In the genomic region with DNA sequence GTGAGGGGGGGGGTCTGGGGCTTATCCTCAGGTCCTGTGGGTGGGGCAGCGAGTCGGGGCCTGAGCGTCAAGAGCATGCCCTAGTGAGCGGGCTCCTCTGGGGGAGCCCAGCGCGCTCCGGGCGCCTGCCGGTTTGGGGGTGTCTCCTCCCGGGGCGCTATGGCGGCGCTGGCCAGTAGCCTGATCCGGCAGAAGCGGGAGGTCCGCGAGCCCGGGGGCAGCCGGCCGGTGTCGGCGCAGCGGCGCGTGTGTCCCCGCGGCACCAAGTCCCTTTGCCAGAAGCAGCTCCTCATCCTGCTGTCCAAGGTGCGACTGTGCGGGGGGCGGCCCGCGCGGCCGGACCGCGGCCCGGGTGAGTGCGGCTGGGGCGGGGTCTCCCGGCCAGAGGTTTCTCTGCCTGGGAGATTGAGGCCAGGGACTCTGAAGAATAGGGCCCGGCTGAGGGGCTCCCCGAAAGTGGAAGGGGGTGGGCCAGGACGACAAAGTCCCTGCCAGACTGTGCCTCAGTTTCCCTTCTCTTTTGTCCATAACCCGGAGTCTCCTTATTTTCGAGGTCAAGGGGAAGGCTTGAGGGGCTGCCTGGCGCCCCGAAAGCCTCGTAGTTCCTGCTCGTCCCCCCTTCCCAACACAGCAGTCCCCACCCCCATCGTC, we compare ENCODE assay signal across 1 cellular context.
TF ChIP-seq lines count a peak whose summit lies in the region.

A gene (plus strand): TSS at position 51 of the 651 bp plus-strand sequence. CDS start 109 bp downstream, at position 160.

TF ChIP-seq in K562, 482 proteins besides CTCF, POLR2A, EP300 and RAD21 (continued from another document):
- TF ChIP-seq PHF8 (IDR thresholded peaks at IDR 0.05; ENCODE audit: borderline replicate concordance, low read length) (peak; percentile 13; the same call in 1 of the 2 replicates), CHD2 (IDR thresholded peaks at IDR 0.05; ENCODE audit: low read depth, low read length) (peak; percentile 32; the same call in 1 of the 2 replicates)
